34 cellular contexts compared by ENCODE assay signal in the genomic region with DNA sequence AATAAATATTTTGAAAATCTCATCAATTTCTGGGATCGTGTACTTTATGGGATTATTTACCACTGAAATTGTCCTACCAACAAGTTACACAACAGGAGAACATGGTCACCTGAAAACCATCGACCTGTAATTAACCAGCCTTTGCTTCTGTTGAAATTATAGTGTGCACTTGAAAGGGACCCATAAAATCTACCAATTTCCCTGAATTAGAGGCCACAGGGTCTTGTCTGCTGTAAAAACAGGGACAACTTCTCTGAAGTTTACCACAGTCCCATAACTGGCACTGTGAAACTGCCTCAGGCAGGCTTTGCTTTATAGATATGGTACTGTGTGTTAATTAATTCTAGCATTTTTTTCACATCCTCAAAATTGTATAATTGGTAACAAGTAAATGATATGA.
"Had no signal": no experiment of that assay in that cellular context is flagged by ENCODE, and none has a peak within 500 bp of the region (broad histone marks: within the 10 kb centered on the region; RNA-seq: fewer than 3 reads in every experiment).

No MANE protein-coding gene starts in this region.

- H3K36me3 ChIP-seq: MG63 had no signal

- H3K4me3 ChIP-seq: MG63 had no signal

- H3K9me3 ChIP-seq: MG63 had no signal

- DNase-seq: Karpas-422, Kasumi-1, KG1, MG63, MM.1S, MV-4-11, NCI-H1048, NCI-H1092, NCI-H1092 treated with DMSO at 0.1 percent for 48 hours, NCI-H1105, NCI-H1105 treated with DMSO at 0.1 percent for 48 hours, NCI-H1417 treated with DMSO at 0.1 percent for 48 hours, NCI-H1436, NCI-H1436 treated with DMSO at 0.1 percent for 48 hours, NCI-H146, NCI-H1694, NCI-H1694 treated with DMSO at 0.1 percent for 48 hours, NCI-H187, NCI-H187 treated with DMSO at 0.1 percent for 48 hours, NCI-H1930, NCI-H2029, NCI-H2029 treated with DMSO at 0.1 percent for 48 hours, NCI-H2081, NCI-H2081 treated with DMSO at 0.1 percent for 48 hours, NCI-H2107, NCI-H2171, NCI-H2171 treated with DMSO at 0.1 percent for 48 hours, NCI-H2227 treated with DMSO at 0.1 percent for 48 hours, NCI-H226, NCI-H345, NCI-H446, NCI-H446 treated with DMSO at 0.1 percent for 48 hours, NCI-H510A had no signal

- H3K27ac ChIP-seq: KMS-11 had no signal
